In the genomic region with DNA sequence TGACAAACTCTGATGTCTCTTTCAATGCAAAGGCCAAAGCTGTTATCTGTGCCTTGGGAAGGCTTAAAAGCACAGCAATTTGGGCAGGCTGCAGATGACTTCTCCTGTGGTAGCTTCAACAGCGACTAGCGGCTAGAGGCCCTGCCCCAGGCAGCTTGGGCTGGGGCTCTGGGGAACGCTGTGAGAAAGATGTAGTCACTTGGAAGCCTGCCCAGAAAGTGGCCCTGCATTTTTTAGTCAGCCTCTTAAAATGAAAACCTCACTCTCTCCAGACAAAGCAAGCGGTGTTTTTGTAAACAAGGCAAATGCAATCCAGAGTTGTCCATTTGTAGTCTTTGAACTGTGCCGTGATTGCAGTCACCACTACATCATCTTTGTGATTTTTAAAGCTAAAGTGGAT, we compare ENCODE assay signal across 12 cellular contexts. TPM values are rescaled to one million over a fixed set of nuclear protein-coding genes. Genes with fewer than 3 reads are reported as not detected.
DNase-seq lines count a peak whose midpoint lies in the region; ATAC-seq and TF ChIP-seq lines count a peak whose summit lies in the region.
"Had no signal": no experiment of that assay in that cellular context is flagged by ENCODE, and none has a peak within 500 bp of the region (broad histone marks: within the 10 kb centered on the region; RNA-seq: fewer than 3 reads in every experiment).

No MANE protein-coding gene starts in this region.

- H4K20me1 ChIP-seq in mammary epithelial cell (ENCODE audit: insufficient read depth, low read length), result no peaks in the 10 kb centered on the region

- no peak overlapping the region for H3K27ac Mint-ChIP-seq in natural killer cell
- H3K27ac Mint-ChIP-seq: T-helper 1 cell treated with Interleukin-12 subunit alpha and Interleukin-12 subunit beta and Interleukin-4 antibody, amounts not matched to agents 30 μg/mL and 1 μg/mL, for 36 hours had no signal

- BruUV-seq in mammary epithelial cell (replicated peaks; lab: Mats Ljungman, UMichigan), result no TSS peak

- ATAC-seq in GM18511 (IDR thresholded peaks at IDR 0.05; ENCODE audit: unreplicated experiment), result no peak
- ATAC-seq in natural killer cell, result no peak
- no peak for ATAC-seq in GM21528 (IDR thresholded peaks at IDR 0.05; ENCODE audit: low FRiP score, unreplicated experiment)
- ATAC-seq: heart left ventricle had no signal

- H3K27ac ChIP-seq in mammary epithelial cell (ENCODE audit: insufficient read depth, low read depth, low read length), result no peak overlapping the region
- H3K27ac ChIP-seq: heart left ventricle, right atrium auricular region had no signal

- H3K4me3 ChIP-seq in mammary epithelial cell (replicated peaks in 1 of 3; ENCODE audit: insufficient read depth in 1 of 3, low read depth in 2 of 3, low read length in 3 of 3), result no peak overlapping the region
- H3K4me3 ChIP-seq: heart left ventricle, right atrium auricular region had no signal

- CTCF ChIA-PET in mammary epithelial cell (lab: Charles Lee; ENCODE audit: low non-redundant PET), result no interaction called here

- no peak overlapping the region for H3K4me2 ChIP-seq in mammary epithelial cell (ENCODE audit: insufficient read depth, low read depth, low read length)

- H3K79me2 ChIP-seq in mammary epithelial cell (ENCODE audit: insufficient read depth, low read length), result no peaks in the 10 kb centered on the region

- H3K4me1 ChIP-seq in mammary epithelial cell (ENCODE audit: insufficient read depth, low read length), result no peaks in the 10 kb centered on the region
- H3K4me1 ChIP-seq: heart left ventricle, right atrium auricular region had no signal

- no peak overlapping the region for H3K4me3 Mint-ChIP-seq in natural killer cell
- H3K4me3 Mint-ChIP-seq: T-helper 1 cell treated with Interleukin-12 subunit alpha and Interleukin-12 subunit beta and Interleukin-4 antibody, amounts not matched to agents 30 μg/mL and 1 μg/mL, for 36 hours had no signal

- 75% methylated on average over 5 of the region's 5 CpGs for WGBS in mammary epithelial cell (ENCODE audit: low coverage, missing lambda C conversion rate)

- H3K27me3 Mint-ChIP-seq in natural killer cell (ENCODE audit: low read depth in 2 of 2), result peaks cover 0 to 2% of the 10 kb centered on the region in 2 donors

- peak; percentile 17 for DNase-seq in DMS79 (lab: John Stamatoyannopoulos, UW)
- DNase-seq in NCI-H1105 treated with DMSO at 0.1 percent for 48 hours (lab: John Stamatoyannopoulos, UW), result peak; percentile 56
- peak; percentile 54 for DNase-seq in mammary epithelial cell
- peak; percentile 1 for DNase-seq in occipital lobe (lab: John Stamatoyannopoulos, UW)
- no peak for DNase-seq in natural killer cell
- no peak for DNase-seq in activated CD4-positive, alpha-beta T cell treated with anti-CD3 and anti-CD28 coated beads for 4 hours
- DNase-seq: stimulated activated naive CD4-positive, alpha-beta T cell had no signal

- dilution Hi-C loops in mammary epithelial cell (cut with HindIII; ENCODE audit: low sequenced_read_pairs), result no loop called here

- H3K4me1 Mint-ChIP-seq in natural killer cell, result no peaks in the 10 kb centered on the region

- intact Hi-C loops in mammary epithelial cell (cut with micrococcal nuclease), result no loop called here
- intact Hi-C loops in natural killer cell (cut with micrococcal nuclease), result no loop called here

- TF ChIP-seq CTCF in mammary epithelial cell (conservative IDR thresholded peaks at IDR 0.05 in 1 of 2, IDR thresholded peaks at IDR 0.05 in 1 of 2; ENCODE audit: extremely low read depth in 1 of 2, insufficient read depth in 1 of 2, low read depth in 1 of 2, low read length in 2 of 2) (no peak), natural killer cell (IDR thresholded peaks at IDR 0.05) (no peak)

- H2AFZ ChIP-seq in mammary epithelial cell (ENCODE audit: low read depth, low read length), result no peak overlapping the region

- H3K27me3 ChIP-seq in mammary epithelial cell (ENCODE audit: insufficient read depth, low read length), result no peaks in the 10 kb centered on the region
- H3K27me3 ChIP-seq: right atrium auricular region had no signal

- in situ Hi-C loops in mammary epithelial cell (cut with MboI; ENCODE audit: low sequenced_read_pairs in 2 of 2), result loop anchor here in 1 of 2 donors (10.0 kb wide), 1 partner anchor 55 kb away; no protein-coding TSS in a partner anchor

- no peaks in the 10 kb centered on the region for H3K36me3 Mint-ChIP-seq in natural killer cell

- H3K36me3 ChIP-seq in mammary epithelial cell (ENCODE audit: insufficient read depth, low read length), result no peaks in the 10 kb centered on the region
- H3K36me3 ChIP-seq: heart left ventricle, right atrium auricular region had no signal

- no peaks in the 10 kb centered on the region for H3K9me3 Mint-ChIP-seq in natural killer cell
- H3K9me3 Mint-ChIP-seq: T-helper 1 cell treated with Interleukin-12 subunit alpha and Interleukin-12 subunit beta and Interleukin-4 antibody, amounts not matched to agents 30 μg/mL and 1 μg/mL, for 36 hours had no signal

- H3K9me3 ChIP-seq in mammary epithelial cell (replicated peaks; ENCODE audit: insufficient read depth, low read length), result no peaks in the 10 kb centered on the region
- H3K9me3 ChIP-seq: heart left ventricle, right atrium auricular region had no signal

- no peak overlapping the region for H3K9ac ChIP-seq in mammary epithelial cell (ENCODE audit: insufficient read depth, low read length)

RNA-seq across cellular contexts. Expression of gene PCYT1B, which starts 27.5 kb away (rescaled TPM):
- total RNA-seq in mammary epithelial cell (10 to 100 TPM; 12.1 to 18.3 TPM), occipital lobe (22.5 TPM), natural killer cell (under 1 TPM; 0.41 to 0.48 (median 0.42) TPM)
- polyA plus RNA-seq in mammary epithelial cell, result 17.8 TPM
- polyA minus RNA-seq in mammary epithelial cell, result 17.2 TPM

Comparison
In these comparisons a context has a peak if more than half of its experiments do, and no peak if none do; other contexts are left out.
1. DNase-seq: peak in DMS79 (single experiment), NCI-H1105 treated with DMSO at 0.1 percent for 48 hours (single experiment), mammary epithelial cell (single experiment) and occipital lobe (single experiment); none in natural killer cell (single experiment) and activated CD4-positive, alpha-beta T cell treated with anti-CD3 and anti-CD28 coated beads for 4 hours (0 of 2).
2. RNA of gene PCYT1B, which starts 27.5 kb away (total RNA-seq): 22.5 TPM in occipital lobe (single experiment) and 12.1 to 18.3 TPM in mammary epithelial cell; 0.41 to 0.48 TPM in natural killer cell; every median in the first group is over 4 times any median in the second.